In genomic region chr19:4867534-4868285, GRCh38 we compare ENCODE assay signal across 1 cellular context.
A peak's percentile ranks its signal among the peaks of the same experiment; 100 is the strongest.
TF ChIP-seq lines count a peak whose summit lies in the region.

PLIN3 (minus strand) TSS chr19:4867667; CDS start chr19:4861394, 6,273 bp downstream.

TF ChIP-seq in HepG2, 621 proteins besides CTCF, POLR2A, EP300 and RAD21 (continued from another document and continues in another):
- TF ChIP-seq BCL6 (CRISPR knock-in tag; IDR thresholded peaks at IDR 0.05) (no peak), ZIK1 (CRISPR knock-in tag; IDR thresholded peaks at IDR 0.05; ENCODE audit: borderline replicate concordance, low read depth) (no peak), JUN (CRISPR knock-in tag; IDR thresholded peaks at IDR 0.05) (no peak), BORCS8-MEF2B (CRISPR knock-in tag; IDR thresholded peaks at IDR 0.05) (peak; percentile 41), PAX8 (CRISPR knock-in tag; IDR thresholded peaks at IDR 0.05; ENCODE audit: borderline replicate concordance) (no peak), NRL (CRISPR knock-in tag; IDR thresholded peaks at IDR 0.05; ENCODE audit: borderline replicate concordance) (no peak; the same call in 1 of the 2 replicates), ZNF24 (IDR thresholded peaks at IDR 0.05) (no peak), TSC22D2 (CRISPR knock-in tag; IDR thresholded peaks at IDR 0.05; ENCODE audit: borderline replicate concordance) (no peak), ZBTB38 (CRISPR knock-in tag; IDR thresholded peaks at IDR 0.05) (peak; percentile 71), ZZZ3 (CRISPR knock-in tag; IDR thresholded peaks at IDR 0.05; ENCODE audit: borderline replicate concordance) (0 out of 2 replicates have a peak, but pooled peaks have one; percentile 21), ZNF597 (CRISPR knock-in tag; IDR thresholded peaks at IDR 0.05) (no peak), KAT2B (IDR thresholded peaks at IDR 0.05; ENCODE audit: borderline replicate concordance, low read depth, low read length) (no peak), PAXIP1 (CRISPR knock-in tag; conservative IDR thresholded peaks at IDR 0.05) (0 out of 2 replicates have a peak, but pooled peaks have one; percentile 29), MAFG (CRISPR knock-in tag; IDR thresholded peaks at IDR 0.05) (no peak), ZKSCAN5 (CRISPR knock-in tag; IDR thresholded peaks at IDR 0.05) (no peak), PAF1 (CRISPR knock-in tag; IDR thresholded peaks at IDR 0.05) (no peak), NR2C2 (CRISPR knock-in tag; IDR thresholded peaks at IDR 0.05; ENCODE audit: borderline replicate concordance) (peak; percentile 44; the same call in 1 of the 2 replicates), DPF2 (CRISPR knock-in tag; IDR thresholded peaks at IDR 0.05; ENCODE audit: borderline replicate concordance, low read depth) (no peak), POLR2G (IDR thresholded peaks at IDR 0.05; ENCODE audit: low read depth, low read length) (peak; percentile 80), ZFP82 (CRISPR knock-in tag; IDR thresholded peaks at IDR 0.05; ENCODE audit: borderline replicate concordance) (no peak), NCOA5 (CRISPR knock-in tag; IDR thresholded peaks at IDR 0.05) (no peak), ZNF749 (CRISPR knock-in tag; IDR thresholded peaks at IDR 0.05; ENCODE audit: borderline replicate concordance) (no peak), POLR2AphosphoS2 (IDR thresholded peaks at IDR 0.05; ENCODE audit: low read depth, low read length) (no peak), ZNF138 (CRISPR knock-in tag; IDR thresholded peaks at IDR 0.05; ENCODE audit: low read depth) (no peak), ZNF614 (CRISPR knock-in tag; IDR thresholded peaks at IDR 0.05; ENCODE audit: borderline replicate concordance) (0 out of 2 replicates have a peak, but pooled peaks have one; percentile 26), KLF11 (CRISPR knock-in tag; IDR thresholded peaks at IDR 0.05) (no peak), RAD51 (IDR thresholded peaks at IDR 0.05; ENCODE audit: borderline replicate concordance) (no peak), PRPF4 (IDR thresholded peaks at IDR 0.05; ENCODE audit: low read depth, low read length, poor library complexity, severe bottlenecking) (no peak), CHD2 (IDR thresholded peaks at IDR 0.05; ENCODE audit: low read depth, low read length) (no peak), SRSF9 (IDR thresholded peaks at IDR 0.05; ENCODE audit: borderline replicate concordance, insufficient read depth, low read depth, low read length, poor library complexity, severe bottlenecking) (no peak), ZNF143 (CRISPR knock-in tag; IDR thresholded peaks at IDR 0.05) (no peak), HIVEP1 (CRISPR knock-in tag; IDR thresholded peaks at IDR 0.05) (peak; percentile 87), SRY (CRISPR knock-in tag; IDR thresholded peaks at IDR 0.05) (peak; percentile 78), PCBP2 (optimal IDR thresholded peaks at IDR 0.05; ENCODE audit: low read depth, low read length, poor library complexity, severe bottlenecking) (no peak), ZNF672 (CRISPR knock-in tag; IDR thresholded peaks at IDR 0.05) (no peak), SMYD3 (CRISPR knock-in tag; IDR thresholded peaks at IDR 0.05) (no peak), IRF9 (CRISPR knock-in tag; IDR thresholded peaks at IDR 0.05; ENCODE audit: borderline replicate concordance) (no peak; the same call in 1 of the 2 replicates), TOE1 (CRISPR knock-in tag; IDR thresholded peaks at IDR 0.05) (no peak), MAZ (IDR thresholded peaks at IDR 0.05; ENCODE audit: borderline replicate concordance, low read depth, low read length) (peak; percentile 47; the same call in 1 of the 2 replicates), MAZ (CRISPR knock-in tag; IDR thresholded peaks at IDR 0.05; ENCODE audit: low read depth) (peak; percentile 68), NFKB2 (CRISPR knock-in tag; IDR thresholded peaks at IDR 0.05; ENCODE audit: borderline replicate concordance) (no peak; the same call in 1 of the 2 replicates), TRAFD1 (CRISPR knock-in tag; IDR thresholded peaks at IDR 0.05; ENCODE audit: borderline replicate concordance) (no peak), SYNCRIP (IDR thresholded peaks at IDR 0.05; ENCODE audit: insufficient read depth, low read depth, low read length) (no peak), SMARCE1 (IDR thresholded peaks at IDR 0.05; ENCODE audit: borderline replicate concordance) (no peak), PLSCR1 (CRISPR knock-in tag; IDR thresholded peaks at IDR 0.05; ENCODE audit: borderline replicate concordance) (no peak), SOX6 (IDR thresholded peaks at IDR 0.05) (no peak), SOX6 (CRISPR knock-in tag; IDR thresholded peaks at IDR 0.05) (peak; percentile 71), CAMTA2 (CRISPR knock-in tag; IDR thresholded peaks at IDR 0.05; ENCODE audit: borderline replicate concordance) (no peak), DMAP1 (CRISPR knock-in tag; IDR thresholded peaks at IDR 0.05) (peak; percentile 61; the same call in 1 of the 2 replicates), AGO2 (optimal IDR thresholded peaks at IDR 0.05; ENCODE audit: low read depth, low read length) (no peak), ZNF784 (CRISPR knock-in tag; IDR thresholded peaks at IDR 0.05; ENCODE audit: borderline replicate concordance) (peak; percentile 49; the same call in 1 of the 2 replicates), NFE2L1 (CRISPR knock-in tag; IDR thresholded peaks at IDR 0.05; ENCODE audit: borderline replicate concordance) (no peak), ZNF790 (CRISPR knock-in tag; IDR thresholded peaks at IDR 0.05; ENCODE audit: borderline replicate concordance) (no peak), ZNF639 (CRISPR knock-in tag; conservative IDR thresholded peaks at IDR 0.05) (no peak), FOXK1 (CRISPR knock-in tag; IDR thresholded peaks at IDR 0.05; ENCODE audit: borderline replicate concordance, low read depth) (0 out of 2 replicates have a peak, but pooled peaks have one; percentile 47), RORA (CRISPR knock-in tag; IDR thresholded peaks at IDR 0.05) (no peak), ZFP36L2 (CRISPR knock-in tag; IDR thresholded peaks at IDR 0.05) (no peak), MTA3 (CRISPR knock-in tag; IDR thresholded peaks at IDR 0.05) (no peak), NCOR1 (IDR thresholded peaks at IDR 0.05; ENCODE audit: borderline replicate concordance, low read length) (no peak; the same call in 1 of the 2 replicates), FOSL1 (CRISPR knock-in tag; IDR thresholded peaks at IDR 0.05; ENCODE audit: borderline replicate concordance) (no peak; the same call in 1 of the 2 replicates), FIP1L1 (IDR thresholded peaks at IDR 0.05; ENCODE audit: borderline replicate concordance, insufficient read depth, low read depth, low read length) (0 out of 2 replicates have a peak, but pooled peaks have one; percentile 49), ZNF260 (CRISPR knock-in tag; IDR thresholded peaks at IDR 0.05; ENCODE audit: borderline replicate concordance, low read depth) (no peak), ASH2L (IDR thresholded peaks at IDR 0.05; ENCODE audit: insufficient read length, low read depth, low read length) (no peak)
